ENCODE assay signal across 8 cellular contexts in genomic region chr6:132669690-132670291, GRCh38. TPM values are rescaled to one million over a fixed set of nuclear protein-coding genes. Genes with fewer than 3 reads are reported as not detected.
DNase-seq lines count a peak whose midpoint lies in the region; ATAC-seq, FAIRE-seq and TF ChIP-seq lines count a peak whose summit lies in the region.

No MANE protein-coding gene starts in this region.

- peak; percentile 99 for FAIRE-seq in islet of Langerhans (lab: Jason Lieb, UNC)

- H3K4me3 Mint-ChIP-seq in activated CD4-positive, alpha-beta T cell treated with anti-CD3 and anti-CD28 coated beads, Interleukin-2, amount 10 ng/mL, durations not matched to agents 24 days and 14 days, result no peak overlapping the region
- no peak overlapping the region for H3K4me3 Mint-ChIP-seq in activated CD4-positive, alpha-beta T cell treated with anti-CD3 and anti-CD28 coated beads, Interleukin-2, amount 10 ng/mL, durations not matched to agents 7 days and 5 days

- TF ChIP-seq POLR2A in thyroid gland (IDR thresholded peaks at IDR 0.05), result no peak

- H3K36me3 ChIP-seq in brain microvascular endothelial cell (replicated peaks), result no peaks in the 10 kb centered on the region
- no peaks in the 10 kb centered on the region for H3K36me3 ChIP-seq in thyroid gland

- POLR2A ChIA-PET in activated CD4-positive, alpha-beta T cell treated with anti-CD3 and anti-CD28 coated beads, Interleukin-2, amount 10 ng/mL, durations not matched to agents 7 days and 5 days (lab: Charles Lee), result no interaction called here

- ATAC-seq in HG02840 (IDR thresholded peaks at IDR 0.05; ENCODE audit: low FRiP score, unreplicated experiment), result peak; percentile 74
- ATAC-seq in HG03159 (IDR thresholded peaks at IDR 0.05; ENCODE audit: unreplicated experiment), result no peak

- no peak overlapping the region for H3K27ac Mint-ChIP-seq in activated CD4-positive, alpha-beta T cell treated with anti-CD3 and anti-CD28 coated beads, Interleukin-2, amount 10 ng/mL, durations not matched to agents 24 days and 14 days
- H3K27ac Mint-ChIP-seq in activated CD4-positive, alpha-beta T cell treated with anti-CD3 and anti-CD28 coated beads, Interleukin-2, amount 10 ng/mL, durations not matched to agents 7 days and 5 days, result no peak overlapping the region

- peaks cover 19% of the 10 kb centered on the region for H3K27me3 Mint-ChIP-seq in activated CD4-positive, alpha-beta T cell treated with anti-CD3 and anti-CD28 coated beads, Interleukin-2, amount 10 ng/mL, durations not matched to agents 24 days and 14 days
- peaks cover 14% of the 10 kb centered on the region for H3K27me3 Mint-ChIP-seq in activated CD4-positive, alpha-beta T cell treated with anti-CD3 and anti-CD28 coated beads, Interleukin-2, amount 10 ng/mL, durations not matched to agents 7 days and 5 days

- H3K27ac ChIP-seq in brain microvascular endothelial cell (no peak overlapping the region), thyroid gland (no peak overlapping the region)

- 12 to 16% methylated on average over 4 of the region's 4 CpGs for WGBS in thyroid gland, 2 donors

- H3K36me3 Mint-ChIP-seq in activated CD4-positive, alpha-beta T cell treated with anti-CD3 and anti-CD28 coated beads, Interleukin-2, amount 10 ng/mL, durations not matched to agents 24 days and 14 days (ENCODE audit: low read depth), result no peaks in the 10 kb centered on the region
- no peaks in the 10 kb centered on the region for H3K36me3 Mint-ChIP-seq in activated CD4-positive, alpha-beta T cell treated with anti-CD3 and anti-CD28 coated beads, Interleukin-2, amount 10 ng/mL, durations not matched to agents 7 days and 5 days (ENCODE audit: low read depth)

- intact Hi-C loops in activated CD4-positive, alpha-beta T cell treated with anti-CD3 and anti-CD28 coated beads, Interleukin-2, amount 10 ng/mL, durations not matched to agents 24 days and 14 days (cut with micrococcal nuclease), result loop anchor here (1.0 to 10.0 kb wide), 3 partner anchors 99 to 135 kb away; partner anchors contain the start of gene TAAR9
- intact Hi-C loops in thyroid gland (cut with DNase I), result no loop called here

- in situ Hi-C loops in brain microvascular endothelial cell (cut with HindIII; ENCODE audit: low pct_ligation_motif_present, low sequenced_read_pairs), result no loop called here

- no peaks in the 10 kb centered on the region for H3K9me3 Mint-ChIP-seq in activated CD4-positive, alpha-beta T cell treated with anti-CD3 and anti-CD28 coated beads, Interleukin-2, amount 10 ng/mL, durations not matched to agents 24 days and 14 days
- H3K9me3 Mint-ChIP-seq in activated CD4-positive, alpha-beta T cell treated with anti-CD3 and anti-CD28 coated beads, Interleukin-2, amount 10 ng/mL, durations not matched to agents 7 days and 5 days, result no peaks in the 10 kb centered on the region

- no peaks in the 10 kb centered on the region for H3K4me1 ChIP-seq in thyroid gland

- DNase-seq in activated CD4-positive, alpha-beta T cell treated with anti-CD3 and anti-CD28 coated beads, Interleukin-2, amount 10 ng/mL, durations not matched to agents 24 days and 14 days, result peak; percentile 56
- no peak for DNase-seq in activated CD4-positive, alpha-beta T cell treated with anti-CD3 and anti-CD28 coated beads, Interleukin-2, amount 10 ng/mL, durations not matched to agents 7 days and 5 days
- DNase-seq in NCI-H526 treated with DMSO at 0.1 percent for 48 hours (lab: John Stamatoyannopoulos, UW) (peak; percentile 36), brain microvascular endothelial cell (no peak), thyroid gland (no peak)

- no peak overlapping the region for H3K4me3 ChIP-seq in brain microvascular endothelial cell (ENCODE audit: low read depth, low read length)
- no peak overlapping the region for H3K4me3 ChIP-seq in thyroid gland (replicated peaks in 1 of 3)

- peak; percentile 17 for TF ChIP-seq CTCF in brain microvascular endothelial cell (IDR thresholded peaks at IDR 0.05; ENCODE audit: low read depth, low read length, missing control alignments)
- TF ChIP-seq CTCF in thyroid gland (IDR thresholded peaks at IDR 0.05), result peak in 4 of 6 experiments; percentile 2 to 51 (median 30)

- H3K9me3 ChIP-seq in thyroid gland, result no peaks in the 10 kb centered on the region

- CTCF ChIA-PET in activated CD4-positive, alpha-beta T cell treated with anti-CD3 and anti-CD28 coated beads, Interleukin-2, amount 10 ng/mL, durations not matched to agents 7 days and 5 days (lab: Charles Lee), result interaction anchor here (0.7 to 1.7 kb wide), 4 partner anchors 9 to 128 kb away, joined by 3 to 7 read pairs (median 3); partner anchors contain the start of gene SLC18B1

- H3K4me1 Mint-ChIP-seq in activated CD4-positive, alpha-beta T cell treated with anti-CD3 and anti-CD28 coated beads, Interleukin-2, amount 10 ng/mL, durations not matched to agents 24 days and 14 days, result peaks cover 4% of the 10 kb centered on the region
- H3K4me1 Mint-ChIP-seq in activated CD4-positive, alpha-beta T cell treated with anti-CD3 and anti-CD28 coated beads, Interleukin-2, amount 10 ng/mL, durations not matched to agents 7 days and 5 days, result peaks cover 4% of the 10 kb centered on the region

- H3K27me3 ChIP-seq in brain microvascular endothelial cell (replicated peaks) (no peaks in the 10 kb centered on the region), thyroid gland (no peaks in the 10 kb centered on the region)

RNA-seq across cellular contexts. Expression of gene TAAR1, which starts 10.8 kb away (rescaled TPM):
- total RNA-seq in activated CD4-positive, alpha-beta T cell treated with anti-CD3 and anti-CD28 coated beads, Interleukin-2, amount 10 ng/mL, durations not matched to agents 24 days and 14 days, result not detected in 2 replicates
- not detected for total RNA-seq in activated CD4-positive, alpha-beta T cell treated with anti-CD3 and anti-CD28 coated beads, Interleukin-2, amount 10 ng/mL, durations not matched to agents 7 days and 5 days
- total RNA-seq in thyroid gland, result not detected

RNA-seq across cellular contexts. Expression of gene VNN1, which starts 44.1 kb away (rescaled TPM):
- total RNA-seq in activated CD4-positive, alpha-beta T cell treated with anti-CD3 and anti-CD28 coated beads, Interleukin-2, amount 10 ng/mL, durations not matched to agents 24 days and 14 days, result not detected in 2 replicates
- total RNA-seq in activated CD4-positive, alpha-beta T cell treated with anti-CD3 and anti-CD28 coated beads, Interleukin-2, amount 10 ng/mL, durations not matched to agents 7 days and 5 days, result not detected
- total RNA-seq in thyroid gland, result 1 to 10 TPM in 1 of 4 donors, under 1 TPM in 3; 0.46 to 5.8 (median 0.76) TPM

RNA-seq across cellular contexts. Expression of gene TAAR2, which starts 45.7 kb away (rescaled TPM):
- not detected in 2 replicates for total RNA-seq in activated CD4-positive, alpha-beta T cell treated with anti-CD3 and anti-CD28 coated beads, Interleukin-2, amount 10 ng/mL, durations not matched to agents 24 days and 14 days
- total RNA-seq in activated CD4-positive, alpha-beta T cell treated with anti-CD3 and anti-CD28 coated beads, Interleukin-2, amount 10 ng/mL, durations not matched to agents 7 days and 5 days, result not detected
- not detected for total RNA-seq in thyroid gland

Comparison
In these comparisons a context has a peak if more than half of its experiments do, and no peak if none do; other contexts are left out.
1. DNase-seq: peak in activated CD4-positive, alpha-beta T cell treated with anti-CD3 and anti-CD28 coated beads, Interleukin-2, amount 10 ng/mL, durations not matched to agents 24 days and 14 days (single experiment) and NCI-H526 treated with DMSO at 0.1 percent for 48 hours (single experiment); none in activated CD4-positive, alpha-beta T cell treated with anti-CD3 and anti-CD28 coated beads, Interleukin-2, amount 10 ng/mL, durations not matched to agents 7 days and 5 days (single experiment), brain microvascular endothelial cell (single experiment) and thyroid gland (0 of 2).